In the genomic region with DNA sequence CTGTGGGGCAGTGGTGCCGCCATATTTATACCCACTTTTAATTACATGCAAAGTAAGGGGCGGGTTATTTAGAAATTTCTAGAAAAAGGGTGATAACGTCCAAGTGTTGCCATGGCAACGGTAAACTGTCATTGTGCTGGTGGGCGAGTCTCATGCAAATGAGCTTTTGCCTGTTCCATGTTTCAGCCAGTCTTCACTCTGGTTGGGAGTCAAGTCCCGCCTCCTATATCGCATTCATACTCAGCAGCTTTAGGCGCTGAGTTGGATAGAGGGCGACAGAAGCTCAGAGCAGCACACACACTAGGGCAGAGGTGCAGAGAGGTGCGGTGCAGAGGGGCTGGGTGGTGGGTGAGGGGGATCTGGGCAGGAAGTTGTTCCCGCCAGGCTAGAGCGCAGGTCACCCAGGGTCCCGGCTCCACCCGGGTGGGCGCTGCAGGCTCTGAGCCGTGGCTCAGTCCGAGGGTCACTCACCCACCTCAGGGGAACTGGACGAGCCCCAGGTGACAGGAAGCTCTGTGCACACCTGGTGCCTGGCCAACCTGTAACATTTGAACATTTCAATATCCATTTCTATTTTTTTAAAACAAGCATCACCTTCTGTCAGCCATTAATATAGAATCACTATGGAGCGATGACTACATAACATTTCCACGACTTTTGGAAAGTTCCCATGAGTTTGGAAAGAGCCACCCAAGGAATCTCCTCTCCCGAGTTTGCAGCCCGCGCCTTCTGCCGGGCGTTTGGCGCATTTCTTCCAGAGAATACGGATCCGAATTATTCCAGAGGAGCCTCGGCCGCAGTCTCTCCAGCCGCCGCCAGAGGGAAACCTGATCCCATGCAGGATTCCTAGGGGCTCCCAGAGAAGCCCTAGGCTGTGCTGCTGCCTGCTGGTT, we compare ENCODE assay signal across 8 cellular contexts.
DNase-seq lines count a peak whose midpoint lies in the region; ATAC-seq, FAIRE-seq and TF ChIP-seq lines count a peak whose summit lies in the region.

No MANE protein-coding gene starts in this region.

- no peaks in the 10 kb centered on the region for H4K20me1 ChIP-seq in GM12878 (ENCODE audit: control insufficient read depth, insufficient read depth)

- ATAC-seq in GM12878 (no peak), HG03342 (IDR thresholded peaks at IDR 0.05; ENCODE audit: unreplicated experiment) (no peak), HG03039 (IDR thresholded peaks at IDR 0.05; ENCODE audit: unreplicated experiment) (no peak)

- H3K27me3 ChIP-seq in GM12878 (replicated peaks in 1 of 2; ENCODE audit: control insufficient read depth in 2 of 2, insufficient read depth in 2 of 2, low read length in 1 of 2) (no peaks in the 10 kb centered on the region; a peak in 2 of 4 replicates), small intestine (ENCODE audit: control insufficient read depth in 2 of 2, insufficient read depth in 2 of 2, low read length in 2 of 2) (peaks cover 0 to 7% of the 10 kb centered on the region in 2 donors)

- no peak overlapping the region for H3K4me2 ChIP-seq in GM12878 (ENCODE audit: control insufficient read depth, insufficient read depth)

- WGBS in GM12878 (ENCODE audit: insufficient coverage, insufficient replicate concordance, low lambda C conversion rate, missing lambda C conversion rate): 34% methylated on average over 31 of the region's 32 CpGs
- WGBS in small intestine, 3 donors: 22 to 26% (median 24%) methylated on average over 32 of the region's 32 CpGs

- H3K36me3 ChIP-seq in GM12878 (ENCODE audit: control insufficient read depth in 2 of 2, insufficient read depth in 2 of 2, low read length in 1 of 2) (no peaks in the 10 kb centered on the region), small intestine (ENCODE audit: control insufficient read depth in 2 of 2, insufficient read depth in 2 of 2, low read length in 2 of 2) (no peaks in the 10 kb centered on the region)

- no peak for TF ChIP-seq POLR2A in GM12878 (IDR thresholded peaks at IDR 0.05; ENCODE audit: low read depth, low read length)

- SMC1A ChIA-PET in GM12878 (lab: Charles Lee; ENCODE audit: uncharacterized antibody, unreplicated experiment): no interaction called here

- H2AFZ ChIP-seq in GM12878 (ENCODE audit: control insufficient read depth, low read depth, low read length): no peak overlapping the region

- in situ Hi-C loops in GM12878 (cut with MboI): no loop called here

- TF ChIP-seq RAD21 in GM12878 (IDR thresholded peaks at IDR 0.05; ENCODE audit: insufficient read depth, low read depth, low read length): no peak

- H3K27ac ChIP-seq in GM12878 (ENCODE audit: control insufficient read depth, insufficient read depth) (no peak overlapping the region), small intestine (ENCODE audit: low read depth in 1 of 2, low read length in 1 of 2) (no peak overlapping the region)

- RAD21 ChIA-PET in GM12878 (lab: Charles Lee; ENCODE audit: unreplicated experiment): no interaction called here

- H3K4me3 ChIP-seq in GM12878: no peak overlapping the region
- peak overlapping the region; percentile 25 for H3K4me3 ChIP-seq in iPS-11a (ENCODE audit: low read depth, low read length)
- no peak overlapping the region for H3K4me3 ChIP-seq in small intestine (ENCODE audit: low read depth in 1 of 2, low read length in 2 of 2)

- POLR2A ChIA-PET in GM12878 (lab: Charles Lee): no interaction called here

- peak; percentile 16 to 37 (median 24); a peak in 4 of 6 replicates for TF ChIP-seq CTCF in GM12878 (IDR thresholded peaks at IDR 0.05 in 2 of 3, conservative IDR thresholded peaks at IDR 0.05 in 1 of 3; ENCODE audit: control insufficient read depth in 2 of 3, extremely low read depth in 1 of 3, insufficient read depth in 1 of 3, low read depth in 3 of 3, low read length in 3 of 3)

- no TSS peak for BruUV-seq in GM12878 (replicated peaks; lab: Mats Ljungman, UMichigan)

- DNase-seq in stimulated activated CD4-positive, alpha-beta T cell treated with anti-CD3 and anti-CD28 coated beads, Interleukin-12 subunit alpha, Interleukin-12 subunit beta, amount 100 ng/mL, for 4 hours: peak; percentile 19
- no peak for DNase-seq in stimulated activated CD4-positive, alpha-beta T cell treated with anti-CD3 and anti-CD28 coated beads, Interleukin-4, amount 100 ng/mL, for 24 hours
- peak; percentile 45 for DNase-seq in NCI-H2107 treated with DMSO at 0.1 percent for 48 hours (lab: John Stamatoyannopoulos, UW; ENCODE audit: unreplicated experiment)
- DNase-seq in GM12878 (ENCODE audit: low read depth, low spot score): no peak
- peak; percentile 58 for DNase-seq in small intestine

- no peak for FAIRE-seq in GM12878 (lab: Jason Lieb, UNC)
- FAIRE-seq in small intestine (lab: Jason Lieb, UNC): no peak

- intact Hi-C loops in GM12878 (cut with micrococcal nuclease; ENCODE audit: unreplicated experiment): no loop called here

- H3K4me1 ChIP-seq in GM12878 (ENCODE audit: control insufficient read depth, insufficient read depth, low read length) (no peaks in the 10 kb centered on the region), small intestine (ENCODE audit: control insufficient read depth in 2 of 2, insufficient read depth in 1 of 2, low read depth in 1 of 2, low read length in 1 of 2) (no peaks in the 10 kb centered on the region)

- no peak overlapping the region for H3K9ac ChIP-seq in GM12878 (ENCODE audit: control insufficient read depth, insufficient read depth, low read length)

- CTCF ChIA-PET in GM12878 (lab: Yijun Ruan, JAX): interaction anchor here (0.7 kb wide), 1 partner anchor 13 kb away, joined by 3 read pairs; no protein-coding TSS in a partner anchor

- H3K9me3 ChIP-seq in GM12878 (replicated peaks; ENCODE audit: control insufficient read depth, insufficient read depth, low read length) (no peaks in the 10 kb centered on the region), small intestine (ENCODE audit: control insufficient read depth, low read depth) (no peaks in the 10 kb centered on the region)

- no peaks in the 10 kb centered on the region for H3K79me2 ChIP-seq in GM12878 (ENCODE audit: control insufficient read depth, insufficient read depth, low read length)

- no peak for TF ChIP-seq EP300 in GM12878 (IDR thresholded peaks at IDR 0.05; ENCODE audit: borderline replicate concordance in 1 of 2, control insufficient read depth in 1 of 2, low read depth in 2 of 2, low read length in 2 of 2)

TF ChIP-seq in GM12878, 131 proteins besides CTCF, POLR2A, EP300 and RAD21:
- TF ChIP-seq TCF7 (IDR thresholded peaks at IDR 0.05; ENCODE audit: borderline replicate concordance): no peak
- no peak for TF ChIP-seq RAD51 (IDR thresholded peaks at IDR 0.05)
- no peak for TF ChIP-seq IKZF2 (IDR thresholded peaks at IDR 0.05)
- TF ChIP-seq ATF2 (IDR thresholded peaks at IDR 0.05; ENCODE audit: low read length): no peak
- TF ChIP-seq NFYA (IDR thresholded peaks at IDR 0.05; ENCODE audit: borderline replicate concordance, low read depth, low read length): no peak
- TF ChIP-seq SP1 (IDR thresholded peaks at IDR 0.05; ENCODE audit: low read depth, low read length): no peak
- no peak for TF ChIP-seq PML (IDR thresholded peaks at IDR 0.05; ENCODE audit: low read length)
- no peak for TF ChIP-seq NBN (IDR thresholded peaks at IDR 0.05)
- TF ChIP-seq BRCA1 (IDR thresholded peaks at IDR 0.05; ENCODE audit: low read depth, low read length): no peak
- TF ChIP-seq CHD2 (IDR thresholded peaks at IDR 0.05; ENCODE audit: borderline replicate concordance, low read depth, low read length): no peak
- no peak for TF ChIP-seq EGR1 (IDR thresholded peaks at IDR 0.05; ENCODE audit: borderline replicate concordance in 1 of 2, low read depth in 2 of 2, low read length in 2 of 2)

Comparison
In these comparisons a context has a peak if more than half of its experiments do, and no peak if none do; other contexts are left out.
1. DNase-seq: peak in stimulated activated CD4-positive, alpha-beta T cell treated with anti-CD3 and anti-CD28 coated beads, Interleukin-12 subunit alpha, Interleukin-12 subunit beta, amount 100 ng/mL, for 4 hours (single experiment), NCI-H2107 treated with DMSO at 0.1 percent for 48 hours (single experiment) and small intestine (single experiment); none in stimulated activated CD4-positive, alpha-beta T cell treated with anti-CD3 and anti-CD28 coated beads, Interleukin-4, amount 100 ng/mL, for 24 hours (single experiment) and GM12878 (single experiment).